In the genomic region with DNA sequence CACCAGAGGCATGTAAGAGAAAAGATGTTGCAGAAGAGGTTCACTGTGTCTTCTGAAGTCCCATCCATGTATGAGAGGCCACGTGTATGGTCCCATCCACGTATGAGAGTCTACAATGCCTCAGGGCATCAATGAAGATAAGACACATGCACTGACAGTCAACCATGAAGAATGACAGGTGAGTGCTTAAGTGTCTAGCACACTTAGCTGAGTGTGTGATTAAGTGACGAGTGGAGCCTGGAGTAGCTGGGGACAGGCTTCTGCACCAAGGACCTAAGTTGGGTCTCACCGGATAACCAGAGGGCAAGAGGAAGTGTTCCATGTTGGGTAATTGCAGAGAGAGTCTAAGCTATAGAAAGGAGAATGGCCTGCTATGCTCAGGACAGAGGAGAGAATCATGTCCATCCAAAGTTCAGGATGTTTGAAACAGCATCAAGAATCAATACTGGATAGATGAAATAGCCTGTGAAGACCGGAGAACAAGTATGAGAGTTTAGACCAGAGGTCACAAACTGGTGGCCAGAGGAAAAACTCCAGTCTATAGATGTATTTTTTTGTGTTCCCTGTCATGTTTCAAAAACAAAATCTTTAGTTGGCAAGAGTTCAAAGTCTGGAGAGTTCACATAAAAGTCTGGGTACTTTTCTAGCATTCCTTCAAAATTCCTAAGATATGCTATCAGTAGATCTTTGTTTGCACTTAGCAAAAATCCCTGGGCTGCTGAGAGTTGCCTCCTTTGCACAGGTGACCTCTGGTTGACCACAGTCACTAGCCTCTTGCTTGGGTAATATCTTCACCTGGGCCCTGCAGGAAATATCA, we compare ENCODE assay signal across 1 cellular context.
TF ChIP-seq lines count a peak whose summit lies in the region.

No MANE protein-coding gene starts in this region.

TF ChIP-seq in IMR-90, 13 proteins besides CTCF, POLR2A, EP300 and RAD21 (continued from another document):
- TF ChIP-seq, protein P1, sequence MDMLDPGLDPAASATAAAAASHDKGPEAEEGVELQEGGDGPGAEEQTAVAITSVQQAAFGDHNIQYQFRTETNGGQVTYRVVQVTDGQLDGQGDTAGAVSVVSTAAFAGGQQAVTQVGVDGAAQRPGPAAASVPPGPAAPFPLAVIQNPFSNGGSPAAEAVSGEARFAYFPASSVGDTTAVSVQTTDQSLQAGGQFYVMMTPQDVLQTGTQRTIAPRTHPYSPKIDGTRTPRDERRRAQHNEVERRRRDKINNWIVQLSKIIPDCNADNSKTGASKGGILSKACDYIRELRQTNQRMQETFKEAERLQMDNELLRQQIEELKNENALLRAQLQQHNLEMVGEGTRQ (IDR thresholded peaks at IDR 0.05; ENCODE audit: low read depth, low read length), result no peak
- TF ChIP-seq BHLHE40 (IDR thresholded peaks at IDR 0.05; ENCODE audit: low read depth, low read length) (no peak), CEBPB (IDR thresholded peaks at IDR 0.05; ENCODE audit: low read depth, low read length) (no peak)
TF ChIP-seq in IMR-90: peak in this region for 0.
